In genomic region chr3:85576091-85576690, GRCh38 we compare ENCODE assay signal across 8 cellular contexts.
DNase-seq lines count a peak whose midpoint lies in the region; ATAC-seq, FAIRE-seq and TF ChIP-seq lines count a peak whose summit lies in the region.

No MANE protein-coding gene starts in this region.

- H3K4me1 ChIP-seq in A673 (ENCODE audit: insufficient read depth, low read length, poor library complexity, severe bottlenecking) = peaks cover 25% of the 10 kb centered on the region

- POLR2A ChIA-PET in A673 (lab: Charles Lee; ENCODE audit: low non-redundant PET) = no interaction called here

- intact Hi-C loops in A673 (cut with micrococcal nuclease; ENCODE audit: unreplicated experiment) = loop anchor here (5.0 kb wide), 4 partner anchors 226 to 1589 kb away; partner anchors contain the start of gene CADM2

- ATAC-seq in HG02798 (IDR thresholded peaks at IDR 0.05; ENCODE audit: poor library complexity, unreplicated experiment) = peak; percentile 87

- BruUV-seq in A673 (replicated peaks; lab: Mats Ljungman, UMichigan) = no TSS peak

- no peaks in the 10 kb centered on the region for H3K9me3 ChIP-seq in A673 (ENCODE audit: low read depth, low read length, poor library complexity, severe bottlenecking)
- no peaks in the 10 kb centered on the region for H3K9me3 ChIP-seq in WERI-Rb-1 (ENCODE audit: severe bottlenecking)

- CTCF ChIA-PET in A673 (lab: Charles Lee) = no interaction called here

- peak; percentile 59 for FAIRE-seq in endometrium (lab: Jason Lieb, UNC)

- H3K36me3 ChIP-seq in A673 (ENCODE audit: insufficient read depth, low read length, poor library complexity, severe bottlenecking) (no peaks in the 10 kb centered on the region), WERI-Rb-1 (no peaks in the 10 kb centered on the region)

- H3K27ac ChIP-seq in A673 (ENCODE audit: low read depth, low read length, poor library complexity, severe bottlenecking) (peak overlapping the region; percentile 73), WERI-Rb-1 (no peak overlapping the region)

- H3K27me3 ChIP-seq in A673 (replicated peaks; ENCODE audit: insufficient read depth, low read depth, low read length, poor library complexity) = no peaks in the 10 kb centered on the region
- no peaks in the 10 kb centered on the region for H3K27me3 ChIP-seq in WERI-Rb-1 (ENCODE audit: insufficient read depth, low read depth, severe bottlenecking)

- DNase-seq in A673 (ENCODE audit: low spot score) = peak; percentile 79
- DNase-seq in NCI-H146 (lab: John Stamatoyannopoulos, UW) = peak; percentile 67
- DNase-seq in WERI-Rb-1 = peak; percentile 56
- peak; percentile 77 for DNase-seq in middle frontal gyrus (ENCODE audit: extremely low spot score, low spot score)
- DNase-seq in superior temporal gyrus (ENCODE audit: extremely low spot score) = peak; percentile 98

- H3K4me3 ChIP-seq in A673 (ENCODE audit: low read depth, low read length, poor library complexity, severe bottlenecking) (no peak overlapping the region), WERI-Rb-1 (ENCODE audit: low read depth, low read length) (no peak overlapping the region)

- peak; percentile 86 for TF ChIP-seq CTCF in A673 (conservative IDR thresholded peaks at IDR 0.05; ENCODE audit: low read depth, low read length)
- peak; percentile 71 for TF ChIP-seq CTCF in GM12874 (IDR thresholded peaks at IDR 0.05; ENCODE audit: insufficient read depth, low read depth, low read length)
- peak; percentile 59 for TF ChIP-seq CTCF in WERI-Rb-1 (IDR thresholded peaks at IDR 0.05; ENCODE audit: low read depth, low read length)
